ENCODE assay signal across 37 cellular contexts in genomic region chr18:12102136-12102842, GRCh38. TPM values are rescaled to one million over a fixed set of nuclear protein-coding genes. Genes with fewer than 3 reads are reported as not detected.
"Had no signal": no experiment of that assay in that cellular context is flagged by ENCODE, and none has a peak within 500 bp of the region (broad histone marks: within the 10 kb centered on the region; RNA-seq: fewer than 3 reads in every experiment).

No MANE protein-coding gene starts in this region.

- H3K4me3 ChIP-seq: adrenal gland, MG63 had no signal

- DNase-seq: activated B cell treated with CpG ODN at 0.5 μM for 24 hours; activated CD4-positive, alpha-beta memory T cell treated with anti-CD3 and anti-CD28 coated beads for 36 hours; activated CD4-positive, alpha-beta T cell treated with anti-CD3 and anti-CD28 coated beads for 4 hours; activated CD4-positive, alpha-beta T cell treated with anti-CD3 and anti-CD28 coated beads, Interleukin-2, amount 50 U/mL, for 1 hour; activated CD4-positive, CD25-positive, alpha-beta regulatory T cell treated with anti-CD3 and anti-CD28 coated beads, Interleukin-2, amount 50 U/mL, for 72 hours; activated CD8-positive, alpha-beta memory T cell treated with anti-CD3 and anti-CD28 coated beads, Interleukin-2, amount 50 U/mL, for 4 hours; activated gamma-delta T cell treated with Interleukin-2 at 50 U/mL for 16 hours; activated naive CD4-positive, alpha-beta T cell treated with anti-CD3 and anti-CD28 coated beads for 36 hours; activated T-cell treated with anti-CD3 and anti-CD28 coated beads for 4 hours; activated T-cell treated with anti-CD3 and anti-CD28 coated beads, Interleukin-2, amount 50 U/mL, for 4 hours; adrenal gland; caudate nucleus; Karpas-422; KBM-7; MG63; NCI-H1048; NCI-H1417; NCI-H146; NCI-H187; NCI-H2081 treated with DMSO at 0.1 percent for 48 hours; NCI-H226; NCI-H446 treated with DMSO at 0.1 percent for 48 hours; NCI-H524; NCI-H69; NCI-H82; NK-92 treated with Interleukin-12 subunit alpha and Interleukin-12 subunit beta, amount 100 ng/mL, for 24 hours; Right ventricle myocardium superior; SW 1271; T-helper 1 cell; T-helper 2 cell; T-helper 9 cell had no signal

- H3K4me3 Mint-ChIP-seq: activated B cell treated with CpG ODN at 0.5 μM for 24 hours; activated CD4-positive, alpha-beta memory T cell treated with anti-CD3 and anti-CD28 coated beads for 36 hours; activated naive CD4-positive, alpha-beta T cell treated with anti-CD3 and anti-CD28 coated beads for 36 hours; activated T-cell treated with anti-CD3 and anti-CD28 coated beads, Interleukin-2, amount 50 U/mL, for 4 hours; activated T-helper 1 cell treated with anti-CD3 and anti-CD28 coated beads, Interleukin-12 subunit alpha, Interleukin-12 subunit beta, Interleukin-2, Interleukin-4 antibody, amounts not matched to agents 30 ng/mL and 10 ng/mL and 1 ng/mL, durations not matched to agents 14 hours and 24 hours and 36 hours; brain had no signal

- H3K9me3 Mint-ChIP-seq: activated B cell treated with CpG ODN at 0.5 μM for 24 hours; activated CD4-positive, alpha-beta memory T cell treated with anti-CD3 and anti-CD28 coated beads for 36 hours; activated naive CD4-positive, alpha-beta T cell treated with anti-CD3 and anti-CD28 coated beads for 36 hours; activated naive CD4-positive, alpha-beta T cell treated with anti-CD3 and anti-CD28 coated beads, Interleukin-2, amount 50 U/mL, for 72 hours; activated T-cell treated with anti-CD3 and anti-CD28 coated beads, Interleukin-2, amount 50 U/mL, for 4 hours; activated T-helper 1 cell treated with anti-CD3 and anti-CD28 coated beads, Interleukin-12 subunit alpha, Interleukin-12 subunit beta, Interleukin-2, Interleukin-4 antibody, amounts not matched to agents 30 ng/mL and 10 ng/mL and 1 ng/mL, durations not matched to agents 14 hours and 24 hours and 36 hours; brain had no signal

- H3K27ac Mint-ChIP-seq: activated B cell treated with CpG ODN at 0.5 μM for 24 hours; activated CD4-positive, alpha-beta memory T cell treated with anti-CD3 and anti-CD28 coated beads for 36 hours; activated naive CD4-positive, alpha-beta T cell treated with anti-CD3 and anti-CD28 coated beads for 36 hours; activated naive CD4-positive, alpha-beta T cell treated with anti-CD3 and anti-CD28 coated beads, Interleukin-2, amount 50 U/mL, for 72 hours; activated T-helper 1 cell treated with anti-CD3 and anti-CD28 coated beads, Interleukin-12 subunit alpha, Interleukin-12 subunit beta, Interleukin-2, Interleukin-4 antibody, amounts not matched to agents 30 ng/mL and 10 ng/mL and 1 ng/mL, durations not matched to agents 14 hours and 24 hours and 36 hours; brain had no signal

- H3K4me1 ChIP-seq: adrenal gland had no signal

- FAIRE-seq: astrocyte, bronchial epithelial cell had no signal

- H3K27ac ChIP-seq: adrenal gland, VCaP had no signal

- H3K27me3 Mint-ChIP-seq: brain had no signal

- H3K36me3 Mint-ChIP-seq: activated CD4-positive, alpha-beta memory T cell treated with anti-CD3 and anti-CD28 coated beads for 36 hours; activated naive CD4-positive, alpha-beta T cell treated with anti-CD3 and anti-CD28 coated beads, Interleukin-2, amount 50 U/mL, for 72 hours; brain had no signal

- H3K36me3 ChIP-seq: adrenal gland, MG63 had no signal

- H3K4me1 Mint-ChIP-seq: activated B cell treated with CpG ODN at 0.5 μM for 24 hours, brain had no signal

- ATAC-seq: activated naive CD4-positive, alpha-beta T cell treated with anti-CD3 and anti-CD28 coated beads, Interleukin-2, amount 50 U/mL, for 72 hours; activated T-cell treated with anti-CD3 and anti-CD28 coated beads, Interleukin-2, amount 50 U/mL, for 4 hours had no signal

- H3K9me3 ChIP-seq: adrenal gland, MG63 had no signal

RNA-seq across cellular contexts. Expression of gene ANKRD62, which starts 8.6 kb away (rescaled TPM):
- total RNA-seq: activated B cell treated with CpG ODN at 0.5 μM for 24 hours; activated CD4-positive, alpha-beta memory T cell treated with anti-CD3 and anti-CD28 coated beads for 36 hours; activated naive CD4-positive, alpha-beta T cell treated with anti-CD3 and anti-CD28 coated beads for 36 hours; activated naive CD4-positive, alpha-beta T cell treated with anti-CD3 and anti-CD28 coated beads, Interleukin-2, amount 50 U/mL, for 72 hours; activated T-cell treated with anti-CD3 and anti-CD28 coated beads, Interleukin-2, amount 50 U/mL, for 4 hours; activated T-helper 1 cell treated with anti-CD3 and anti-CD28 coated beads, Interleukin-12 subunit alpha, Interleukin-12 subunit beta, Interleukin-2, Interleukin-4 antibody, amounts not matched to agents 30 ng/mL and 10 ng/mL and 1 ng/mL, durations not matched to agents 14 hours and 24 hours and 36 hours; adrenal gland; astrocyte; Right ventricle myocardium superior had no signal
- polyA plus RNA-seq: adrenal gland had no signal
